In genomic region chr19:49951806-49952474, GRCh38 we compare ENCODE assay signal across 1 cellular context.
TF ChIP-seq lines count a peak whose summit lies in the region.

No MANE protein-coding gene starts in this region.

TF ChIP-seq in H1, 55 proteins besides CTCF, POLR2A, EP300 and RAD21:
- no peak for TF ChIP-seq TAF1 (IDR thresholded peaks at IDR 0.05; ENCODE audit: low read depth, low read length)
- TF ChIP-seq TEAD4 (IDR thresholded peaks at IDR 0.05; ENCODE audit: low read depth, low read length): no peak
